9 cellular contexts compared by ENCODE assay signal in genomic region chr6:43096451-43097097, GRCh38. TPM values are rescaled to one million over a fixed set of nuclear protein-coding genes. Genes with fewer than 3 reads are reported as not detected.
DNase-seq lines count a peak whose midpoint lies in the region; ATAC-seq and TF ChIP-seq lines count a peak whose summit lies in the region.
"Had no signal": no experiment of that assay in that cellular context is flagged by ENCODE, and none has a peak within 500 bp of the region (broad histone marks: within the 10 kb centered on the region; RNA-seq: fewer than 3 reads in every experiment).

No MANE protein-coding gene starts in this region.

- H3K4me3 ChIP-seq in cardiac muscle cell (no peak overlapping the region), right atrium auricular region (no peak overlapping the region)

- no peaks in the 10 kb centered on the region for H3K27me3 ChIP-seq in cardiac muscle cell
- H3K27me3 ChIP-seq in right atrium auricular region = no peaks in the 10 kb centered on the region
- no peaks in the 10 kb centered on the region for H3K27me3 ChIP-seq in layer of hippocampus (ENCODE audit: control insufficient read depth, insufficient read depth, low read length)

- no peaks in the 10 kb centered on the region for H3K9me3 ChIP-seq in cardiac muscle cell (ENCODE audit: low read depth)
- no peaks in the 10 kb centered on the region for H3K9me3 ChIP-seq in right atrium auricular region

- no peaks in the 10 kb centered on the region for H3K27me3 Mint-ChIP-seq in brain
- no peaks in the 10 kb centered on the region for H3K27me3 Mint-ChIP-seq in activated naive CD8-positive, alpha-beta T cell treated with anti-CD3 and anti-CD28 coated beads, Interleukin-2, amount 50 U/mL, for 24 hours

- ATAC-seq in activated naive CD8-positive, alpha-beta T cell treated with anti-CD3 and anti-CD28 coated beads, Interleukin-2, amount 50 U/mL, for 24 hours = no peak
- ATAC-seq in GM18870 (IDR thresholded peaks at IDR 0.05; ENCODE audit: unreplicated experiment) = no peak

- DNase-seq in cardiac muscle cell (ENCODE audit: low read depth in 1 of 2, low spot score in 1 of 2) = peak in 1 of 2 donors; percentile 87
- DNase-seq in right atrium auricular region (ENCODE audit: low spot score) = no peak
- no peak for DNase-seq in NOMO-1 treated with dmso at 0.1 percent for 144 hours (lab: John Stamatoyannopoulos, UW; ENCODE audit: unreplicated experiment)
- no peak for DNase-seq in activated naive CD8-positive, alpha-beta T cell treated with anti-CD3 and anti-CD28 coated beads, Interleukin-2, amount 50 U/mL, for 24 hours
- no peak for DNase-seq in COR-L47 (lab: John Stamatoyannopoulos, UW)

- H3K36me3 Mint-ChIP-seq in brain = no peaks in the 10 kb centered on the region
- no peaks in the 10 kb centered on the region for H3K36me3 Mint-ChIP-seq in activated naive CD8-positive, alpha-beta T cell treated with anti-CD3 and anti-CD28 coated beads, Interleukin-2, amount 50 U/mL, for 24 hours (ENCODE audit: low read depth)
- H3K36me3 Mint-ChIP-seq: IgD-negative memory B cell had no signal

- H3K4me1 ChIP-seq in cardiac muscle cell (ENCODE audit: low read depth) = peaks cover 29% of the 10 kb centered on the region
- peaks cover 0 to 17% of the 10 kb centered on the region in 2 donors for H3K4me1 ChIP-seq in right atrium auricular region

- H3K27ac ChIP-seq in cardiac muscle cell (peak overlapping the region; percentile 83), right atrium auricular region (peak overlapping the region in 1 of 2 donors; percentile 7), layer of hippocampus (ENCODE audit: low read depth, low read length) (peak overlapping the region; percentile 23)

- peaks cover 0 to 5% (median 0%) of the 10 kb centered on the region in 5 experiments for H3K9me3 Mint-ChIP-seq in brain
- no peaks in the 10 kb centered on the region for H3K9me3 Mint-ChIP-seq in activated naive CD8-positive, alpha-beta T cell treated with anti-CD3 and anti-CD28 coated beads, Interleukin-2, amount 50 U/mL, for 24 hours
- H3K9me3 Mint-ChIP-seq: IgD-negative memory B cell had no signal

- TF ChIP-seq CTCF in cardiac muscle cell (IDR thresholded peaks at IDR 0.05; ENCODE audit: low read depth, low read length) (no peak), right atrium auricular region (IDR thresholded peaks at IDR 0.05) (no peak), brain (conservative IDR thresholded peaks at IDR 0.05) (no peak)

- peak overlapping the region; percentile 77 to 97 (median 94) for H3K27ac Mint-ChIP-seq in brain
- no peak overlapping the region for H3K27ac Mint-ChIP-seq in activated naive CD8-positive, alpha-beta T cell treated with anti-CD3 and anti-CD28 coated beads, Interleukin-2, amount 50 U/mL, for 24 hours
- H3K27ac Mint-ChIP-seq: IgD-negative memory B cell had no signal

- peak overlapping the region; percentile 46 to 75 (median 61) for H3K4me3 Mint-ChIP-seq in brain
- no peak overlapping the region for H3K4me3 Mint-ChIP-seq in activated naive CD8-positive, alpha-beta T cell treated with anti-CD3 and anti-CD28 coated beads, Interleukin-2, amount 50 U/mL, for 24 hours
- H3K4me3 Mint-ChIP-seq: IgD-negative memory B cell had no signal

- no peaks in the 10 kb centered on the region for H3K36me3 ChIP-seq in cardiac muscle cell
- no peaks in the 10 kb centered on the region for H3K36me3 ChIP-seq in right atrium auricular region

- peaks cover 66% of the 10 kb centered on the region for H3K4me1 Mint-ChIP-seq in brain
- H3K4me1 Mint-ChIP-seq in activated naive CD8-positive, alpha-beta T cell treated with anti-CD3 and anti-CD28 coated beads, Interleukin-2, amount 50 U/mL, for 24 hours = peaks cover 14% of the 10 kb centered on the region

RNA-seq across cellular contexts. Expression of gene PTK7, which starts 20.5 kb away (rescaled TPM):
- 103 and 115 TPM in 2 replicates for total RNA-seq in cardiac muscle cell
- 75.8 and 88.0 TPM in 2 replicates for polyA plus RNA-seq in cardiac muscle cell
- total RNA-seq in right atrium auricular region = 10 to 100 TPM in 1 of 2 donors, 1 to 10 TPM in 1; 4.5 to 12.7 TPM
- 109 TPM for polyA plus RNA-seq in brain (ENCODE audit: insufficient read depth, low read depth, low replicate concordance)
- polyA plus RNA-seq: IgD-negative memory B cell had no signal

RNA-seq across cellular contexts. Expression of gene KLC4, which starts 37.1 kb away (rescaled TPM):
- 44.3 and 57.2 TPM in 2 replicates for total RNA-seq in cardiac muscle cell
- polyA plus RNA-seq in cardiac muscle cell = 38.4 and 60.5 TPM in 2 replicates
- total RNA-seq in right atrium auricular region = 10 to 100 TPM; 22.5 to 46.5 TPM
- 81.2 TPM for polyA plus RNA-seq in brain (ENCODE audit: insufficient read depth, low read depth, low replicate concordance)

RNA-seq across cellular contexts. Expression of gene MRPL2, which starts 37.3 kb away (rescaled TPM):
- total RNA-seq in cardiac muscle cell (49.1 and 76.8 TPM in 2 replicates), right atrium auricular region (10 to 100 TPM; 37.0 to 41.0 TPM)
- polyA plus RNA-seq in cardiac muscle cell (148 and 188 TPM in 2 replicates), brain (ENCODE audit: insufficient read depth, low read depth, low replicate concordance) (123 TPM)

RNA-seq across cellular contexts. Expression of gene CUL7, which starts 42.9 kb away (rescaled TPM):
- total RNA-seq in cardiac muscle cell (43.5 and 65.8 TPM in 2 replicates), right atrium auricular region (1 to 10 TPM; 6.5 to 9.0 TPM)
- polyA plus RNA-seq in cardiac muscle cell (33.1 and 44.9 TPM in 2 replicates), brain (ENCODE audit: insufficient read depth, low read depth, low replicate concordance) (35.6 TPM)
